8 cellular contexts compared by ENCODE assay signal in genomic region chr9:130043654-130044623, GRCh38. TPM values are rescaled to one million over a fixed set of nuclear protein-coding genes. Genes with fewer than 3 reads are reported as not detected.
DNase-seq lines count a peak whose midpoint lies in the region; ATAC-seq and TF ChIP-seq lines count a peak whose summit lies in the region.

No MANE protein-coding gene starts in this region.

- peaks cover 24% of the 10 kb centered on the region for H3K36me3 Mint-ChIP-seq in CD4-positive, alpha-beta T cell (ENCODE audit: low read depth)

- peak in 1 of 10 experiments; percentile 17 for DNase-seq in CD4-positive, alpha-beta T cell
- peak; percentile 13 for DNase-seq in NAMALWA (ENCODE audit: low spot score)
- DNase-seq in dedifferentiated amniotic fluid mesenchymal stem cell (ENCODE audit: extremely low spot score): peak; percentile 40
- DNase-seq in lung microvascular endothelial cell (ENCODE audit: low read depth in 2 of 2): peak; percentile 62 to 84
- DNase-seq in SHP77 treated with DMSO at 0.1 percent for 48 hours (lab: John Stamatoyannopoulos, UW): no peak
- DNase-seq in activated effector memory CD4-positive, alpha-beta T cell treated with anti-CD3 and anti-CD28 coated beads, Interleukin-2, amount 50 U/mL, for 16 hours: no peak

- H3K4me1 Mint-ChIP-seq in CD4-positive, alpha-beta T cell (ENCODE audit: low read depth): peaks cover 63% of the 10 kb centered on the region

- peak overlapping the region; percentile 98 for H3K4me3 Mint-ChIP-seq in CD4-positive, alpha-beta T cell

- H3K9me3 ChIP-seq in CD4-positive, alpha-beta T cell (ENCODE audit: control insufficient read depth, low read length): no peaks in the 10 kb centered on the region

- no peaks in the 10 kb centered on the region for H3K27me3 Mint-ChIP-seq in CD4-positive, alpha-beta T cell

- no peaks in the 10 kb centered on the region for H3K27me3 ChIP-seq in CD4-positive, alpha-beta T cell (ENCODE audit: control insufficient read depth, insufficient read depth, low read length)

- POLR2A ChIA-PET in CD4-positive, alpha-beta T cell (lab: Charles Lee): interaction anchor here (0.6 to 9.2 kb wide), 14 partner anchors 10 to 209 kb away, joined by 3 to 206 read pairs (median 6); partner anchors contain the start of genes C9orf78, GPR107 and USP20

- CTCF ChIA-PET in CD4-positive, alpha-beta T cell (lab: Charles Lee): interaction anchor here (0.9 kb wide), 1 partner anchor 200 kb away, joined by 3 read pairs; no protein-coding TSS in a partner anchor

- no peaks in the 10 kb centered on the region for H3K4me1 ChIP-seq in urinary bladder (ENCODE audit: insufficient read depth)

- no peaks in the 10 kb centered on the region for H3K9me3 Mint-ChIP-seq in CD4-positive, alpha-beta T cell

- ATAC-seq in CD4-positive, alpha-beta T cell (ENCODE audit: poor library complexity): no peak
- ATAC-seq in GM18870 (IDR thresholded peaks at IDR 0.05; ENCODE audit: unreplicated experiment): no peak

- H3K36me3 ChIP-seq in urinary bladder (ENCODE audit: insufficient read depth): no peaks in the 10 kb centered on the region

- H3K27ac Mint-ChIP-seq in CD4-positive, alpha-beta T cell: peak overlapping the region; percentile 82

- WGBS in urinary bladder: 16% methylated on average over 37 of the region's 37 CpGs

- TF ChIP-seq CTCF in CD4-positive, alpha-beta T cell (IDR thresholded peaks at IDR 0.05): no peak

- H3K27ac ChIP-seq in CD4-positive, alpha-beta T cell (ENCODE audit: low read depth, low read length): peak overlapping the region; percentile 88
- H3K27ac ChIP-seq in urinary bladder (ENCODE audit: low read depth): peak overlapping the region; percentile 80

- intact Hi-C loops in CD4-positive, alpha-beta T cell (cut with DNase I, micrococcal nuclease): loop anchor here (2.0 to 5.0 kb wide), 4 partner anchors 57 to 209 kb away; partner anchors contain the start of genes C9orf78 (in 2 of the 2) and USP20 (in 2 of the 2)

- peak overlapping the region; percentile 100 for H3K4me3 ChIP-seq in urinary bladder (ENCODE audit: low read depth, low read length)

RNA-seq across cellular contexts. Expression of gene FNBP1, which starts 0.9 kb away (rescaled TPM):
- 100 to 1,000 TPM; 166 to 181 TPM for total RNA-seq in CD4-positive, alpha-beta T cell
- total RNA-seq in lung microvascular endothelial cell: 30.3 and 51.2 TPM in 2 replicates
- total RNA-seq in urinary bladder: 121 TPM
- polyA plus RNA-seq in urinary bladder: 107 TPM

RNA-seq across cellular contexts. Expression of gene GPR107, which starts 9.8 kb away (rescaled TPM):
- 10 to 100 TPM; 18.9 to 19.2 TPM for total RNA-seq in CD4-positive, alpha-beta T cell
- total RNA-seq in lung microvascular endothelial cell (19.2 and 20.4 TPM in 2 replicates), urinary bladder (30.1 TPM)
- polyA plus RNA-seq in urinary bladder: 27.6 TPM

Comparison
In these comparisons a context has a peak if more than half of its experiments do, and no peak if none do; other contexts are left out.
1. DNase-seq: peak in NAMALWA (single experiment), dedifferentiated amniotic fluid mesenchymal stem cell (single experiment) and lung microvascular endothelial cell (2 of 2); none in SHP77 treated with DMSO at 0.1 percent for 48 hours (single experiment) and activated effector memory CD4-positive, alpha-beta T cell treated with anti-CD3 and anti-CD28 coated beads, Interleukin-2, amount 50 U/mL, for 16 hours (single experiment).